In genomic region chr13:101835920-101836319, GRCh38 we compare ENCODE assay signal across 27 cellular contexts.
"Had no signal": no experiment of that assay in that cellular context is flagged by ENCODE, and none has a peak within 500 bp of the region (broad histone marks: within the 10 kb centered on the region; RNA-seq: fewer than 3 reads in every experiment).

No MANE protein-coding gene starts in this region.

- H3K27ac ChIP-seq: ascending aorta, breast epithelium, cardiac muscle cell, colonic mucosa had no signal

- ATAC-seq: activated CD4-positive, alpha-beta T cell treated with anti-CD3 and anti-CD28 coated beads for 36 hours; activated CD8-positive, alpha-beta T cell treated with anti-CD3 and anti-CD28 coated beads, Interleukin-2, amount 10 ng/mL, durations not matched to agents 7 days and 5 days; activated naive CD4-positive, alpha-beta T cell treated with anti-CD3 and anti-CD28 coated beads, Interleukin-2, amount 50 U/mL, for 72 hours; activated T-cell treated with anti-CD3 and anti-CD28 coated beads, Interleukin-2, amount 50 U/mL, for 4 hours; activated T-helper 17 cell treated with anti-CD3 and anti-CD28 coated beads, Interleukin-2, amount 50 U/mL, for 72 hours; esophagus mucosa had no signal

- H3K36me3 Mint-ChIP-seq: activated CD4-positive, alpha-beta memory T cell treated with anti-CD3 and anti-CD28 coated beads for 36 hours; activated naive CD4-positive, alpha-beta T cell treated with anti-CD3 and anti-CD28 coated beads, Interleukin-2, amount 50 U/mL, for 72 hours; activated naive CD8-positive, alpha-beta T cell treated with anti-CD3 and anti-CD28 coated beads, Interleukin-2, amount 10 ng/mL, durations not matched to agents 7 days and 5 days had no signal

- H3K4me3 ChIP-seq: ascending aorta, breast epithelium, cardiac muscle cell, colonic mucosa had no signal

- H3K4me3 Mint-ChIP-seq: activated CD4-positive, alpha-beta memory T cell treated with anti-CD3 and anti-CD28 coated beads for 36 hours; activated CD4-positive, alpha-beta T cell treated with anti-CD3 and anti-CD28 coated beads for 36 hours; activated CD4-positive, alpha-beta T cell treated with anti-CD3 and anti-CD28 coated beads, Interleukin-2, amount 10 ng/mL, durations not matched to agents 24 days and 14 days; activated CD8-positive, alpha-beta T cell treated with anti-CD3 and anti-CD28 coated beads, Interleukin-2, amount 10 ng/mL, durations not matched to agents 7 days and 5 days; activated naive CD4-positive, alpha-beta T cell treated with anti-CD3 and anti-CD28 coated beads for 36 hours; activated naive CD8-positive, alpha-beta T cell treated with anti-CD3 and anti-CD28 coated beads, Interleukin-2, amount 10 ng/mL, durations not matched to agents 7 days and 5 days; activated T-cell treated with anti-CD3 and anti-CD28 coated beads, Interleukin-2, amount 50 U/mL, for 4 hours; activated T-helper 17 cell treated with anti-CD3 and anti-CD28 coated beads, Interleukin-2, amount 50 U/mL, for 72 hours; brain had no signal

- H3K27ac Mint-ChIP-seq: activated CD4-positive, alpha-beta memory T cell treated with anti-CD3 and anti-CD28 coated beads for 36 hours; activated CD4-positive, alpha-beta T cell treated with anti-CD3 and anti-CD28 coated beads for 36 hours; activated CD4-positive, alpha-beta T cell treated with anti-CD3 and anti-CD28 coated beads, Interleukin-2, amount 10 ng/mL, durations not matched to agents 24 days and 14 days; activated CD8-positive, alpha-beta T cell treated with anti-CD3 and anti-CD28 coated beads, Interleukin-2, amount 10 ng/mL, durations not matched to agents 7 days and 5 days; activated naive CD4-positive, alpha-beta T cell treated with anti-CD3 and anti-CD28 coated beads for 36 hours; activated naive CD8-positive, alpha-beta T cell treated with anti-CD3 and anti-CD28 coated beads, Interleukin-2, amount 10 ng/mL, durations not matched to agents 7 days and 5 days; activated T-helper 17 cell treated with anti-CD3 and anti-CD28 coated beads, Interleukin-2, amount 50 U/mL, for 72 hours; brain had no signal

- H3K9me3 Mint-ChIP-seq: activated CD4-positive, alpha-beta memory T cell treated with anti-CD3 and anti-CD28 coated beads for 36 hours; activated CD4-positive, alpha-beta T cell treated with anti-CD3 and anti-CD28 coated beads, Interleukin-2, amount 10 ng/mL, durations not matched to agents 24 days and 14 days; activated naive CD4-positive, alpha-beta T cell treated with anti-CD3 and anti-CD28 coated beads for 36 hours; activated naive CD8-positive, alpha-beta T cell treated with anti-CD3 and anti-CD28 coated beads, Interleukin-2, amount 10 ng/mL, durations not matched to agents 7 days and 5 days; activated T-cell treated with anti-CD3 and anti-CD28 coated beads, Interleukin-2, amount 50 U/mL, for 4 hours; activated T-helper 17 cell treated with anti-CD3 and anti-CD28 coated beads, Interleukin-2, amount 50 U/mL, for 72 hours had no signal

- H3K36me3 ChIP-seq: ascending aorta, breast epithelium, cardiac muscle cell, colonic mucosa had no signal

- H3K4me1 Mint-ChIP-seq: activated CD4-positive, alpha-beta T cell treated with anti-CD3 and anti-CD28 coated beads for 36 hours; activated CD4-positive, alpha-beta T cell treated with anti-CD3 and anti-CD28 coated beads, Interleukin-2, amount 10 ng/mL, durations not matched to agents 24 days and 14 days; activated naive CD8-positive, alpha-beta T cell treated with anti-CD3 and anti-CD28 coated beads, Interleukin-2, amount 10 ng/mL, durations not matched to agents 7 days and 5 days; activated T-helper 17 cell treated with anti-CD3 and anti-CD28 coated beads, Interleukin-2, amount 50 U/mL, for 72 hours had no signal

- H3K27me3 ChIP-seq: ascending aorta, breast epithelium, cardiac muscle cell, colonic mucosa had no signal

- DNase-seq: activated CD4-positive, alpha-beta memory T cell treated with anti-CD3 and anti-CD28 coated beads for 36 hours; activated CD4-positive, alpha-beta T cell treated with anti-CD3 and anti-CD28 coated beads for 36 hours; activated CD4-positive, alpha-beta T cell treated with anti-CD3 and anti-CD28 coated beads, Interleukin-2, amount 10 ng/mL, durations not matched to agents 24 days and 14 days; activated CD4-positive, CD25-positive, alpha-beta regulatory T cell; activated CD4-positive, CD25-positive, alpha-beta regulatory T cell treated with anti-CD3 and anti-CD28 coated beads, Interleukin-2, amount 50 U/mL, for 72 hours; activated CD8-positive, alpha-beta memory T cell treated with anti-CD3 and anti-CD28 coated beads, Interleukin-2, amount 50 U/mL, for 48 hours; activated CD8-positive, alpha-beta T cell treated with anti-CD3 and anti-CD28 coated beads, Interleukin-2, amount 10 ng/mL, durations not matched to agents 7 days and 5 days; activated effector memory CD4-positive, alpha-beta T cell treated with Interleukin-2 at 50 U/mL for 16 hours; activated gamma-delta T cell treated with Interleukin-2 at 50 U/mL for 16 hours; activated naive CD4-positive, alpha-beta T cell treated with anti-CD3 and anti-CD28 coated beads for 36 hours; activated naive CD8-positive, alpha-beta T cell treated with anti-CD3 and anti-CD28 coated beads, Interleukin-2, amount 10 ng/mL, durations not matched to agents 7 days and 5 days; activated T-cell treated with anti-CD3 and anti-CD28 coated beads, Interleukin-2, amount 50 U/mL, for 4 hours; central memory CD4-positive, alpha-beta T cell; cerebellar nuclear complex; colonic mucosa; effector CD8-positive, alpha-beta T cell; foreskin fibroblast; head of caudate nucleus; hippocampal formation; T-helper 2 cell had no signal

- H3K9me3 ChIP-seq: ascending aorta, breast epithelium, colonic mucosa had no signal

- H3K27me3 Mint-ChIP-seq: activated CD4-positive, alpha-beta T cell treated with anti-CD3 and anti-CD28 coated beads, Interleukin-2, amount 10 ng/mL, durations not matched to agents 24 days and 14 days had no signal
